ENCODE assay signal across 16 cellular contexts in the genomic region with DNA sequence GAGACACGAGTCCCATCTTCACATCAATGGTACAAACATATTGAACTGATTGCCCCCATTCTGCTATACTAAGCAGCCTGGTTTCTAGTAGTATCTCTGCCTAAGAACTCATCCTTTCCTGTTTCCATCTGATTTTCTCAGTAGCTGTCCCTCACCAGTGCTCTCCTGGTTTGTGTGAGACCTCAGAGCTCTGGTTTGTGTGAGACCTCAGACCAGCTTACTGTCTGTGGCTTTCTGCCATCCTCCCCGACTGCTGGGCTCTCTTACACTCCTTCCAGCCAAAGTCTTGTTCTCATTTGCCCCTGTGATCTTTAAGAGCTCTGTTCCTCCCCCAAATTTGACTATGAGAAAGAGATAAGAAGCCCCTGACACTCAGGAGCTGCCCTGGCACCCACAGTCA.
"Had no signal": no experiment of that assay in that cellular context is flagged by ENCODE, and none has a peak within 500 bp of the region (broad histone marks: within the 10 kb centered on the region; RNA-seq: fewer than 3 reads in every experiment).

No MANE protein-coding gene starts in this region.

- H3K4me1 ChIP-seq: breast epithelium, spleen, tibial artery had no signal

- H3K4me1 Mint-ChIP-seq: naive B cell had no signal

- H3K27ac Mint-ChIP-seq: activated CD4-positive, alpha-beta memory T cell treated with anti-CD3 and anti-CD28 coated beads, Interleukin-2, amount 10 ng/mL, durations not matched to agents 7 days and 5 days; naive B cell; stimulated activated naive B cell treated with anti-CD40 and anti-IgM and Interleukin-4, amounts not matched to agents 10 μg/mL and 1 μg/mL and 100 μg/mL, for 72 hours had no signal

- H3K36me3 Mint-ChIP-seq: naive B cell had no signal

- ATAC-seq: left lobe of liver; stimulated activated naive B cell treated with anti-CD40 and anti-IgM and Interleukin-4, amounts not matched to agents 10 μg/mL and 1 μg/mL and 100 μg/mL, for 72 hours had no signal

- H3K27me3 ChIP-seq: breast epithelium, spleen, tibial artery had no signal

- H3K4me3 Mint-ChIP-seq: activated CD4-positive, alpha-beta memory T cell treated with anti-CD3 and anti-CD28 coated beads, Interleukin-2, amount 10 ng/mL, durations not matched to agents 7 days and 5 days; naive B cell; stimulated activated naive B cell treated with anti-CD40 and anti-IgM and Interleukin-4, amounts not matched to agents 10 μg/mL and 1 μg/mL and 100 μg/mL, for 72 hours had no signal

- H3K36me3 ChIP-seq: breast epithelium, spleen, tibial artery had no signal

- DNase-seq: activated CD4-positive, alpha-beta memory T cell treated with anti-CD3 and anti-CD28 coated beads, Interleukin-2, amount 10 ng/mL, durations not matched to agents 7 days and 5 days; activated CD4-positive, alpha-beta T cell treated with anti-CD3 and anti-CD28 coated beads for 48 hours; activated CD4-positive, CD25-positive, alpha-beta regulatory T cell; activated CD8-positive, alpha-beta memory T cell treated with anti-CD3 and anti-CD28 coated beads, Interleukin-2, amount 50 U/mL, for 48 hours; erythroblast; kidney; naive B cell; spleen; stimulated activated CD4-positive, alpha-beta T cell treated with anti-CD3 and anti-CD28 coated beads, Interleukin-4, amount 100 ng/mL, for 4 hours; stimulated activated naive B cell treated with anti-CD40 and anti-IgM and Interleukin-4, amounts not matched to agents 10 μg/mL and 1 μg/mL and 100 μg/mL, for 72 hours; substantia nigra; tibial artery had no signal

- H3K4me3 ChIP-seq: breast epithelium, coronary artery, SK-N-MC, spleen, tibial artery had no signal

- H3K27me3 Mint-ChIP-seq: activated CD4-positive, alpha-beta memory T cell treated with anti-CD3 and anti-CD28 coated beads, Interleukin-2, amount 10 ng/mL, durations not matched to agents 7 days and 5 days; stimulated activated naive B cell treated with anti-CD40 and anti-IgM and Interleukin-4, amounts not matched to agents 10 μg/mL and 1 μg/mL and 100 μg/mL, for 72 hours had no signal

- H3K27ac ChIP-seq: breast epithelium, coronary artery, SK-N-MC, spleen, tibial artery had no signal

- H3K9me3 ChIP-seq: breast epithelium, spleen, tibial artery had no signal
